In the genomic region with DNA sequence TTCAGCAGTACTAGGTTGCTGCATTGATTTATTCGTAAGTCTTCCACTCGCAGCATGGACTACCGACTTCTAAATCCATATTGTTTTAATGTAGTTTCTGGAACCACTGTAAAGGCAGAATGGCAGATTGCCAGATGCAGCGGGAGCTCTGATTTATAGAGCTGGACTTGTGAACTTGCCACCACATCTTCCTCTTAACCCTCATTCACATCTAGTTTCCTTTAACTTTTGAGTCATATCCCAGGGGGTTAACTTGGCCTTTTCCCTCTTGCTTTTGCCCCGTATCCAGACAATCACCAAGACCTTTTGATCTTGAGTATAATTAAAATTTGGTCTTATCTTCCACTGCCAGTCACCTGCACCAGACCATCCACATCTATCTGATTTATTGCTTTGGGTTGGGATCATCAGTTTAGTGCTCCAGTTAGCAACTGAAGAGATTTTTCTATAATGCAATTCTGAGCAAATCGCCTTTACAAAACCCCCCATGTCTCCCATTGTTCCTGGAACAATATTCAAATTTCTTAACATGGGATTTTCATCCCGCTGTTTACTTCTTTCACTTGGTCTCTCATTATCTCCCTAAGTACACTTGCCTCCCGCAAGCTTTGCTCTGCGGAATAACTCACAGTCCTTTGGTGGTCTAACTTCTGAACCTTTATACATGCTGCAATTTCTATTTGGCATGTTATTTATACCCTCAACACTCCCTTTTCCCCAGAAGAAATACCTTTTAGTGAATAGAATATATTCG, we compare ENCODE assay signal across 1 cellular context.
TF ChIP-seq lines count a peak whose summit lies in the region.

No MANE protein-coding gene starts in this region.

TF ChIP-seq in GM23338, 12 proteins besides CTCF, POLR2A, EP300 and RAD21 (continued from another document):
- TF ChIP-seq, protein P1, sequence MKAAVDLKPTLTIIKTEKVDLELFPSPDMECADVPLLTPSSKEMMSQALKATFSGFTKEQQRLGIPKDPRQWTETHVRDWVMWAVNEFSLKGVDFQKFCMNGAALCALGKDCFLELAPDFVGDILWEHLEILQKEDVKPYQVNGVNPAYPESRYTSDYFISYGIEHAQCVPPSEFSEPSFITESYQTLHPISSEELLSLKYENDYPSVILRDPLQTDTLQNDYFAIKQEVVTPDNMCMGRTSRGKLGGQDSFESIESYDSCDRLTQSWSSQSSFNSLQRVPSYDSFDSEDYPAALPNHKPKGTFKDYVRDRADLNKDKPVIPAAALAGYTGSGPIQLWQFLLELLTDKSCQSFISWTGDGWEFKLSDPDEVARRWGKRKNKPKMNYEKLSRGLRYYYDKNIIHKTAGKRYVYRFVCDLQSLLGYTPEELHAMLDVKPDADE (IDR thresholded peaks at IDR 0.05) = no peak
- TF ChIP-seq ZNF114 (CRISPR knock-in tag; IDR thresholded peaks at IDR 0.05) (no peak), EZH2phosphoT487 (IDR thresholded peaks at IDR 0.05; ENCODE audit: unreplicated experiment) (no peak)
